In the genomic region with DNA sequence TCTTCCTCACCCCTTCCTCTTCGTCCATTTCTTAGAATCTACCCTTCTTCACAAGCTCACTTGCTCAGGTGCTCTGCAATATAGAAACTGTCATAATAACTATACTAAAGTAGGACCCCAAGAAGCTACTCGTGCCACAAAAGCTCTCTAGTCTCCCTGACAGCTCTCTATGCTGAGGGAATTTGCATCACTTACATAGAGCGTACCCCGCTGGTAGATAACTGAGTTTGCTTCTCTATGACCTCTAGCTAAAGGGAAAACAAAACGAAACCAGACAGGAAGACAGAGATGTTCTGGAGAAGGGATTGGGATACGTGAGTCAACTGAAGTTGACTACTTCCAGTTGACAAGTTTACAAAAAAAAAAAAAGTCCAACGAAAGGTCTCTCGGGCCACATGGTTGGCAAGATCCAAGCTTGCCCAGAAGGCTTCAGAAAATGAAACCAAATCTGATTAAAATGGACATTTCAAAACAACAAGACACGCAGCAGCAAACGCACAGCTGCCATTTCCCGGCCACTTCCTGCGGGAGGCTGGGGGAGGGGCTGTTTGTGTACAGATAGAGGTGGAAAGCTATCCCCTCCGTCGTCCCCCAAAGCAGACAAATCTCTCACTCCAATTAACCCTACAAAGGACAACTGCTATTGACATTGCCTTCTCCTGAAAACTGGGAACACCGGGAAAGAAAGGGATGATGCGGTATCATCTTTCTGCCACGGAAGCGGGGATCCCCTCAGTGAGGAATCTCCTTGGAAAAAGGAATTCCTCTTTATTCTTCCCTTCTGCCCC, we compare ENCODE assay signal across 8 cellular contexts. TPM values are rescaled to one million over a fixed set of nuclear protein-coding genes. Genes with fewer than 3 reads are reported as not detected.
DNase-seq lines count a peak whose midpoint lies in the region; ATAC-seq and TF ChIP-seq lines count a peak whose summit lies in the region.

No MANE protein-coding gene starts in this region.

- H3K36me3 Mint-ChIP-seq in activated CD8-positive, alpha-beta memory T cell treated with anti-CD3 and anti-CD28 coated beads, Interleukin-2, amount 10 ng/mL, durations not matched to agents 7 days and 5 days: peaks cover 28% of the 10 kb centered on the region
- H3K36me3 Mint-ChIP-seq in stimulated activated naive B cell treated with anti-CD40 and anti-IgM and Interleukin-4, amounts not matched to agents 10 μg/mL and 1 μg/mL and 100 μg/mL, for 72 hours: peaks cover 15 to 30% of the 10 kb centered on the region in 2 donors

- peaks cover 88% of the 10 kb centered on the region for H3K79me2 ChIP-seq in ACC112 (ENCODE audit: control insufficient read depth, insufficient read depth, low read length, unreplicated experiment)

- CTCF ChIA-PET in activated CD8-positive, alpha-beta memory T cell treated with anti-CD3 and anti-CD28 coated beads, Interleukin-2, amount 10 ng/mL, durations not matched to agents 7 days and 5 days (lab: Charles Lee): interaction anchor here (0.7 to 3.6 kb wide), 17 partner anchors 8 to 501 kb away, joined by 3 to 21 read pairs (median 5); a partner anchor contains a TSS

- peak overlapping the region; percentile 92 for H3K4me3 Mint-ChIP-seq in activated CD8-positive, alpha-beta memory T cell treated with anti-CD3 and anti-CD28 coated beads, Interleukin-2, amount 10 ng/mL, durations not matched to agents 7 days and 5 days
- H3K4me3 Mint-ChIP-seq in stimulated activated naive B cell treated with anti-CD40 and anti-IgM and Interleukin-4, amounts not matched to agents 10 μg/mL and 1 μg/mL and 100 μg/mL, for 72 hours: peak overlapping the region; percentile 90 to 97

- no peaks in the 10 kb centered on the region for H3K27me3 Mint-ChIP-seq in activated CD8-positive, alpha-beta memory T cell treated with anti-CD3 and anti-CD28 coated beads, Interleukin-2, amount 10 ng/mL, durations not matched to agents 7 days and 5 days
- H3K27me3 Mint-ChIP-seq in stimulated activated naive B cell treated with anti-CD40 and anti-IgM and Interleukin-4, amounts not matched to agents 10 μg/mL and 1 μg/mL and 100 μg/mL, for 72 hours: no peaks in the 10 kb centered on the region

- peak overlapping the region; percentile 99 for H2BK15ac ChIP-seq in mesenchymal stem cell (ENCODE audit: low read depth, poor library complexity, severe bottlenecking)

- H3K23ac ChIP-seq in mesenchymal stem cell (ENCODE audit: low read length in 2 of 2): no peak overlapping the region

- H2AK5ac ChIP-seq in mesenchymal stem cell (ENCODE audit: low read length, severe bottlenecking): no peak overlapping the region

- peak overlapping the region; percentile 71 to 97 for H3K18ac ChIP-seq in mesenchymal stem cell (ENCODE audit: low read depth in 1 of 2, low read length in 2 of 2)

- no peak overlapping the region for H3K4ac ChIP-seq in mesenchymal stem cell (ENCODE audit: low read depth in 1 of 2, low read length in 2 of 2)

- H2AFZ ChIP-seq in ACC112 (ENCODE audit: low read length, unreplicated experiment) (peak overlapping the region; percentile 16), mesenchymal stem cell (ENCODE audit: low read depth, low read length) (no peak overlapping the region)

- H3K9me3 ChIP-seq in endocrine pancreas (ENCODE audit: control insufficient read depth, low read length): no peaks in the 10 kb centered on the region
- no peaks in the 10 kb centered on the region for H3K9me3 ChIP-seq in mesenchymal stem cell (ENCODE audit: control insufficient read depth, low read length)

- H2BK12ac ChIP-seq in mesenchymal stem cell (ENCODE audit: low read length in 2 of 2): no peak overlapping the region

- H3K27ac ChIP-seq in ACC112 (ENCODE audit: low read depth, low read length) (peak overlapping the region; percentile 87), mesenchymal stem cell (ENCODE audit: low read length, poor library complexity, severe bottlenecking) (peak overlapping the region; percentile 55)

- H3K14ac ChIP-seq in mesenchymal stem cell (ENCODE audit: low read length in 2 of 2): no peak overlapping the region

- H3K4me1 Mint-ChIP-seq in activated CD8-positive, alpha-beta memory T cell treated with anti-CD3 and anti-CD28 coated beads, Interleukin-2, amount 10 ng/mL, durations not matched to agents 7 days and 5 days: peaks cover 73% of the 10 kb centered on the region
- peaks cover 60 to 90% of the 10 kb centered on the region in 2 donors for H3K4me1 Mint-ChIP-seq in stimulated activated naive B cell treated with anti-CD40 and anti-IgM and Interleukin-4, amounts not matched to agents 10 μg/mL and 1 μg/mL and 100 μg/mL, for 72 hours

- ATAC-seq in activated CD8-positive, alpha-beta memory T cell treated with anti-CD3 and anti-CD28 coated beads, Interleukin-2, amount 10 ng/mL, durations not matched to agents 7 days and 5 days: peak; percentile 16
- ATAC-seq in stimulated activated naive B cell treated with anti-CD40 and anti-IgM and Interleukin-4, amounts not matched to agents 10 μg/mL and 1 μg/mL and 100 μg/mL, for 72 hours (replicated peaks): peak; percentile 15 to 16
- no peak for ATAC-seq in GM18868 (IDR thresholded peaks at IDR 0.05; ENCODE audit: unreplicated experiment)

- peak overlapping the region; percentile 32 for H2BK5ac ChIP-seq in mesenchymal stem cell (ENCODE audit: low read depth, low read length, poor library complexity, severe bottlenecking)

- H3K9ac ChIP-seq in endocrine pancreas (ENCODE audit: control insufficient read depth, insufficient read depth, low read length): peak overlapping the region; percentile 98
- peak overlapping the region; percentile 96 for H3K9ac ChIP-seq in mesenchymal stem cell (ENCODE audit: low read length)

- peaks cover 41% of the 10 kb centered on the region for H3K4me1 ChIP-seq in ACC112 (ENCODE audit: control insufficient read depth, insufficient read depth, low read length, unreplicated experiment)
- H3K4me1 ChIP-seq in endocrine pancreas (ENCODE audit: control insufficient read depth, insufficient read depth, low read length): peaks cover 3% of the 10 kb centered on the region
- peaks cover 25% of the 10 kb centered on the region for H3K4me1 ChIP-seq in mesenchymal stem cell (ENCODE audit: control insufficient read depth, insufficient read depth, low read depth, low read length)

- H3K4me2 ChIP-seq in mesenchymal stem cell (ENCODE audit: low read length, poor library complexity, severe bottlenecking): peak overlapping the region; percentile 84

- TF ChIP-seq CTCF in GM13977 (IDR thresholded peaks at IDR 0.05; ENCODE audit: extremely low read depth, insufficient read depth, missing control alignments): no peak

- H4K91ac ChIP-seq in mesenchymal stem cell (ENCODE audit: low read length): peak overlapping the region; percentile 52

- no peaks in the 10 kb centered on the region for H3K9me3 Mint-ChIP-seq in activated CD8-positive, alpha-beta memory T cell treated with anti-CD3 and anti-CD28 coated beads, Interleukin-2, amount 10 ng/mL, durations not matched to agents 7 days and 5 days (ENCODE audit: low read depth)
- no peaks in the 10 kb centered on the region for H3K9me3 Mint-ChIP-seq in stimulated activated naive B cell treated with anti-CD40 and anti-IgM and Interleukin-4, amounts not matched to agents 10 μg/mL and 1 μg/mL and 100 μg/mL, for 72 hours

- in situ Hi-C loops in GM13977 (cut with MboI; ENCODE audit: low pct_unique_long_range_greater_than_20kb, low sequenced_read_pairs, unreplicated experiment): no loop called here

- H2BK120ac ChIP-seq in mesenchymal stem cell (ENCODE audit: low read depth, low read length): peak overlapping the region; percentile 96

- peaks cover 18% of the 10 kb centered on the region; the same call in 1 of the 2 replicates for H3K36me3 ChIP-seq in ACC112 (ENCODE audit: insufficient read depth, low read length)
- H3K36me3 ChIP-seq in endocrine pancreas (ENCODE audit: control insufficient read depth, insufficient read depth, low read length): no peaks in the 10 kb centered on the region
- peaks cover 12 to 24% of the 10 kb centered on the region in 2 experiments for H3K36me3 ChIP-seq in mesenchymal stem cell (ENCODE audit: control insufficient read depth in 1 of 2, insufficient read depth in 2 of 2, low read depth in 1 of 2, low read length in 2 of 2)

- H3K4me3 ChIP-seq in ACC112 (ENCODE audit: low read depth, low read length): peak overlapping the region; percentile 91
- peak overlapping the region; percentile 94 for H3K4me3 ChIP-seq in endocrine pancreas (ENCODE audit: control insufficient read depth, insufficient read depth, low read length)
- H3K4me3 ChIP-seq in mesenchymal stem cell (ENCODE audit: insufficient read depth in 1 of 2, low read depth in 1 of 2, low read length in 2 of 2): peak overlapping the region; percentile 93 to 97

- DNase-seq in GM13977 (ENCODE audit: low spot score): peak; percentile 58
- DNase-seq in NCI-H526 (lab: John Stamatoyannopoulos, UW): peak; percentile 44 to 66
- peak; percentile 86 for DNase-seq in activated CD8-positive, alpha-beta memory T cell treated with anti-CD3 and anti-CD28 coated beads, Interleukin-2, amount 10 ng/mL, durations not matched to agents 7 days and 5 days
- peak; percentile 91 for DNase-seq in mesenchymal stem cell
- DNase-seq in stimulated activated naive B cell treated with anti-CD40 and anti-IgM and Interleukin-4, amounts not matched to agents 10 μg/mL and 1 μg/mL and 100 μg/mL, for 72 hours: peak; percentile 43

- H3K27ac Mint-ChIP-seq in activated CD8-positive, alpha-beta memory T cell treated with anti-CD3 and anti-CD28 coated beads, Interleukin-2, amount 10 ng/mL, durations not matched to agents 7 days and 5 days: peak overlapping the region; percentile 93
- H3K27ac Mint-ChIP-seq in stimulated activated naive B cell treated with anti-CD40 and anti-IgM and Interleukin-4, amounts not matched to agents 10 μg/mL and 1 μg/mL and 100 μg/mL, for 72 hours: peak overlapping the region; percentile 98

- under 1% methylated on average over 13 of the region's 18 CpGs for WGBS in mesenchymal stem cell

- H3K27me3 ChIP-seq in ACC112 (ENCODE audit: insufficient read depth, low read length) (no peaks in the 10 kb centered on the region), endocrine pancreas (ENCODE audit: control insufficient read depth, insufficient read depth, low read length) (no peaks in the 10 kb centered on the region), mesenchymal stem cell (ENCODE audit: control insufficient read depth in 1 of 2, insufficient read depth in 1 of 2, low read length in 2 of 2) (no peaks in the 10 kb centered on the region)

- peak overlapping the region; percentile 80 for H4K8ac ChIP-seq in mesenchymal stem cell (ENCODE audit: low read length)

- H3K79me1 ChIP-seq in mesenchymal stem cell (replicated peaks; ENCODE audit: low read length, poor library complexity, severe bottlenecking): peaks cover 9% of the 10 kb centered on the region

RNA-seq across cellular contexts. Expression of a gene that starts 1.3 kb away (rescaled TPM):
- 100 to 1,000 TPM; 110 to 113 TPM for total RNA-seq in activated CD8-positive, alpha-beta memory T cell treated with anti-CD3 and anti-CD28 coated beads, Interleukin-2, amount 10 ng/mL, durations not matched to agents 7 days and 5 days
- polyA plus RNA-seq in mesenchymal stem cell (2013, experiment 1 of 2): 80.3 TPM
- 69.0 TPM for polyA plus RNA-seq in mesenchymal stem cell (2013, experiment 2 of 2)

RNA-seq across cellular contexts. Expression of a gene that starts 16.9 kb away (rescaled TPM):
- total RNA-seq in activated CD8-positive, alpha-beta memory T cell treated with anti-CD3 and anti-CD28 coated beads, Interleukin-2, amount 10 ng/mL, durations not matched to agents 7 days and 5 days: 100 to 1,000 TPM; 583 to 726 TPM
- 489 TPM for polyA plus RNA-seq in mesenchymal stem cell (2013, experiment 1 of 2)
- 517 TPM for polyA plus RNA-seq in mesenchymal stem cell (2013, experiment 2 of 2)

RNA-seq across cellular contexts. Expression of a gene that starts 59.2 kb away (rescaled TPM):
- total RNA-seq in activated CD8-positive, alpha-beta memory T cell treated with anti-CD3 and anti-CD28 coated beads, Interleukin-2, amount 10 ng/mL, durations not matched to agents 7 days and 5 days: 100 to 1,000 TPM; 241 to 268 TPM
- polyA plus RNA-seq in mesenchymal stem cell (2013, experiment 1 of 2): 149 TPM
- 152 TPM for polyA plus RNA-seq in mesenchymal stem cell (2013, experiment 2 of 2)
